In genomic region chr19:3669616-3670257, GRCh38 we compare ENCODE assay signal across 11 cellular contexts.
DNase-seq lines count a peak whose midpoint lies in the region; FAIRE-seq and TF ChIP-seq lines count a peak whose summit lies in the region.
"Had no signal": no experiment of that assay in that cellular context is flagged by ENCODE, and none has a peak within 500 bp of the region (broad histone marks: within the 10 kb centered on the region; RNA-seq: fewer than 3 reads in every experiment).

No MANE protein-coding gene starts in this region.

- no peak for FAIRE-seq in urothelium cell line (lab: Jason Lieb, UNC)
- FAIRE-seq in H54 (lab: Jason Lieb, UNC), result no peak
- FAIRE-seq: RCC 7860 had no signal

- no peak for TF ChIP-seq POLR2A in H54 (IDR thresholded peaks at IDR 0.05; ENCODE audit: low read depth, low read length)

- H3K4me3 ChIP-seq in HUES48 (ENCODE audit: low read depth, low read length) (no peak overlapping the region), coronary artery (peak overlapping the region; percentile 64), mucosa of rectum (ENCODE audit: low read length in 2 of 2) (no peak overlapping the region), stomach smooth muscle (ENCODE audit: low read length in 2 of 2) (peak overlapping the region; percentile 62 to 75)

- H3K4me1 ChIP-seq in HUES48 (ENCODE audit: control insufficient read depth, insufficient read depth, low read length) (peaks cover 16% of the 10 kb centered on the region), mucosa of rectum (ENCODE audit: control insufficient read depth in 2 of 2, insufficient read depth in 2 of 2, low read length in 2 of 2) (peaks cover 20 to 22% of the 10 kb centered on the region in 2 donors), stomach smooth muscle (ENCODE audit: control insufficient read depth, insufficient read depth, low read length) (peaks cover 75% of the 10 kb centered on the region)

- H3K27ac ChIP-seq in HUES48 (ENCODE audit: low read depth, low read length) (peak overlapping the region; percentile 64), coronary artery (peak overlapping the region; percentile 95 to 99), mucosa of rectum (ENCODE audit: low read depth in 2 of 2, low read length in 2 of 2) (peak overlapping the region; percentile 75 to 83), stomach smooth muscle (ENCODE audit: low read length) (peak overlapping the region; percentile 100)

- H3K9ac ChIP-seq in HUES48 (ENCODE audit: low read depth, low read length) (no peak overlapping the region), mucosa of rectum (ENCODE audit: low read depth in 1 of 2, low read length in 2 of 2) (peak overlapping the region in 1 of 2 donors; percentile 43), stomach smooth muscle (ENCODE audit: low read length in 2 of 2) (peak overlapping the region; percentile 87 to 96)

- DNase-seq in coronary artery (ENCODE audit: low spot score), result no peak
- DNase-seq in epidermal melanocyte (ENCODE audit: insufficient read length, low spot score), result no peak
- no peak for DNase-seq in urothelium cell line (ENCODE audit: low spot score)
- DNase-seq in H54 (ENCODE audit: insufficient read length, low spot score), result no peak
- DNase-seq in stimulated activated CD4-positive, alpha-beta T cell treated with anti-CD3 and anti-CD28 coated beads, Interleukin-12 subunit alpha, Interleukin-12 subunit beta, amount 100 ng/mL, for 4 hours, result no peak
- DNase-seq: activated CD4-positive, alpha-beta memory T cell treated with anti-CD3 and anti-CD28 coated beads for 36 hours; effector CD4-positive, alpha-beta T cell had no signal

- H3K27me3 ChIP-seq in HUES48 (ENCODE audit: control insufficient read depth, insufficient read depth, low read length) (no peaks in the 10 kb centered on the region), mucosa of rectum (ENCODE audit: control insufficient read depth in 2 of 2, insufficient read depth in 2 of 2, low read length in 2 of 2) (no peaks in the 10 kb centered on the region), stomach smooth muscle (ENCODE audit: control insufficient read depth in 1 of 2, insufficient read depth in 2 of 2, low read length in 2 of 2) (no peaks in the 10 kb centered on the region)

- H3K9me3 ChIP-seq in HUES48 (ENCODE audit: control insufficient read depth, insufficient read depth, low read length), result no peaks in the 10 kb centered on the region
- no peaks in the 10 kb centered on the region for H3K9me3 ChIP-seq in mucosa of rectum (ENCODE audit: control insufficient read depth in 2 of 2, low read length in 2 of 2)
- H3K9me3 ChIP-seq in stomach smooth muscle (ENCODE audit: control insufficient read depth in 2 of 2, low read length in 2 of 2), result peaks cover 0 to 3% of the 10 kb centered on the region in 2 donors

- H3K36me3 ChIP-seq in HUES48 (ENCODE audit: control insufficient read depth, insufficient read depth, low read length) (peaks cover 8% of the 10 kb centered on the region; the same call in 1 of the 2 replicates), mucosa of rectum (ENCODE audit: control insufficient read depth in 2 of 2, insufficient read depth in 2 of 2, low read length in 2 of 2) (peaks cover 3 to 5% of the 10 kb centered on the region in 2 donors), stomach smooth muscle (ENCODE audit: control insufficient read depth in 2 of 2, insufficient read depth in 2 of 2, low read length in 2 of 2) (peaks cover 8 to 11% of the 10 kb centered on the region in 2 donors)

- no peak for TF ChIP-seq CTCF in coronary artery (IDR thresholded peaks at IDR 0.05)

Comparison
In these comparisons a context has a peak if more than half of its experiments do, and no peak if none do; other contexts are left out.
1. H3K4me3 ChIP-seq: peak in coronary artery (single experiment) and stomach smooth muscle (2 of 2); none in HUES48 (single experiment) and mucosa of rectum (0 of 2).
2. Peak in every context shown above with its lines, with median percentiles within 50 percentile points of each other: H3K27ac ChIP-seq.